ENCODE assay signal across 9 cellular contexts in genomic region chr6:41372526-41373366, GRCh38. TPM values are rescaled to one million over a fixed set of nuclear protein-coding genes. Genes with fewer than 3 reads are reported as not detected.
A peak's percentile ranks its signal among the peaks of the same experiment; 100 is the strongest.
DNase-seq lines count a peak whose midpoint lies in the region; ATAC-seq and TF ChIP-seq lines count a peak whose summit lies in the region.
"Had no signal": no experiment of that assay in that cellular context is flagged by ENCODE, and none has a peak within 500 bp of the region (broad histone marks: within the 10 kb centered on the region; RNA-seq: fewer than 3 reads in every experiment).

No MANE protein-coding gene starts in this region.

- peaks cover 85% of the 10 kb centered on the region for H3K27me3 Mint-ChIP-seq in mesothelial cell of epicardium (ENCODE audit: low read depth)

- TF ChIP-seq CTCF in GM13976 (IDR thresholded peaks at IDR 0.05; ENCODE audit: borderline replicate concordance, control extremely low read depth, extremely low read depth, insufficient read depth, missing control alignments) (no peak), astrocyte of the spinal cord (IDR thresholded peaks at IDR 0.05; ENCODE audit: low read depth, low read length) (no peak), mesothelial cell of epicardium (IDR thresholded peaks at IDR 0.05; ENCODE audit: unreplicated experiment) (no peak)

- peaks cover 61% of the 10 kb centered on the region for H3K4me1 Mint-ChIP-seq in mesothelial cell of epicardium

- no peaks in the 10 kb centered on the region for H3K36me3 ChIP-seq in BLaER1 treated with 17β-estradiol and CSF1 and Interleukin-3, amounts not matched to agents 10 nM and 100 nM

- peak overlapping the region; percentile 36 for H3K27ac Mint-ChIP-seq in mesothelial cell of epicardium

- peak overlapping the region in 9 of 10 experiments; percentile 39 to 66 (median 54); a peak in 9 of 20 replicates for H3K4me3 ChIP-seq in BLaER1 treated with 17β-estradiol and CSF1 and Interleukin-3, amounts not matched to agents 10 nM and 100 nM
- no peak overlapping the region for H3K4me3 ChIP-seq in astrocyte of the spinal cord (ENCODE audit: low read depth, low read length)

- in situ Hi-C loops in GM13976 (cut with MboI; ENCODE audit: low sequenced_read_pairs, unreplicated experiment) (no loop called here), astrocyte of the spinal cord (cut with HindIII; ENCODE audit: low sequenced_read_pairs) (no loop called here)

- H3K27me3 ChIP-seq in BLaER1 treated with 17β-estradiol and CSF1 and Interleukin-3, amounts not matched to agents 10 nM and 100 nM = peaks cover 87 to 89% (median 88%) of the 10 kb centered on the region in 11 experiments

- H3K4me1 ChIP-seq in BLaER1 treated with 17β-estradiol and CSF1 and Interleukin-3, amounts not matched to agents 10 nM and 100 nM = peaks cover 7 to 31% (median 15%) of the 10 kb centered on the region in 10 experiments; a peak in 15 of 20 replicates

- H3K9me3 ChIP-seq in BLaER1 treated with 17β-estradiol and CSF1 and Interleukin-3, amounts not matched to agents 10 nM and 100 nM (replicated peaks in 1 of 11) = peaks cover 17 to 37% (median 27%) of the 10 kb centered on the region in 11 experiments

- H4K20me1 ChIP-seq in BLaER1 treated with 17β-estradiol and CSF1 and Interleukin-3, amounts not matched to agents 10 nM and 100 nM = peaks cover 0 to 10% (median 0%) of the 10 kb centered on the region in 11 experiments; a peak in 6 of 22 replicates

- no peak overlapping the region for H3K9ac ChIP-seq in BLaER1 treated with 17β-estradiol and CSF1 and Interleukin-3, amounts not matched to agents 10 nM and 100 nM

- H3K27ac ChIP-seq in BLaER1 treated with 17β-estradiol and CSF1 and Interleukin-3, amounts not matched to agents 10 nM and 100 nM = no peak overlapping the region

- no peaks in the 10 kb centered on the region for H3K36me3 Mint-ChIP-seq in mesothelial cell of epicardium

- DNase-seq in GM13976 (ENCODE audit: low spot score) (peak; percentile 38), astrocyte of the spinal cord (ENCODE audit: low read depth, low spot score) (peak; percentile 26), mesothelial cell of epicardium (ENCODE audit: low spot score in 2 of 2, unreplicated experiment in 2 of 2) (no peak), nucleus accumbens (lab: John Stamatoyannopoulos, UW) (no peak), GM19240 (ENCODE audit: insufficient read length, low spot score) (no peak)

- no peaks in the 10 kb centered on the region for H3K9me3 Mint-ChIP-seq in mesothelial cell of epicardium

- peak overlapping the region; percentile 67 to 93 (median 76); a peak in 21 of 22 replicates for H3K4me2 ChIP-seq in BLaER1 treated with 17β-estradiol and CSF1 and Interleukin-3, amounts not matched to agents 10 nM and 100 nM

- H3K4me3 Mint-ChIP-seq in mesothelial cell of epicardium = peak overlapping the region; percentile 62

- ATAC-seq in HG03442 (IDR thresholded peaks at IDR 0.05; ENCODE audit: unreplicated experiment) (no peak), GM21526 (IDR thresholded peaks at IDR 0.05; ENCODE audit: low FRiP score, unreplicated experiment) (no peak)

RNA-seq across cellular contexts. Expression of gene NCR2, which starts 37.3 kb away (rescaled TPM):
- total RNA-seq in mesothelial cell of epicardium = not detected in 3 replicates
- total RNA-seq: H4 had no signal

Comparison
In these comparisons a context has a peak if more than half of its experiments do, and no peak if none do; other contexts are left out.
1. DNase-seq: peak in GM13976 (single experiment) and astrocyte of the spinal cord (single experiment); none in mesothelial cell of epicardium (0 of 2), nucleus accumbens (0 of 56) and GM19240 (single experiment).